Comparison of ENCODE assay signal across 1 cellular context in the genomic region with DNA sequence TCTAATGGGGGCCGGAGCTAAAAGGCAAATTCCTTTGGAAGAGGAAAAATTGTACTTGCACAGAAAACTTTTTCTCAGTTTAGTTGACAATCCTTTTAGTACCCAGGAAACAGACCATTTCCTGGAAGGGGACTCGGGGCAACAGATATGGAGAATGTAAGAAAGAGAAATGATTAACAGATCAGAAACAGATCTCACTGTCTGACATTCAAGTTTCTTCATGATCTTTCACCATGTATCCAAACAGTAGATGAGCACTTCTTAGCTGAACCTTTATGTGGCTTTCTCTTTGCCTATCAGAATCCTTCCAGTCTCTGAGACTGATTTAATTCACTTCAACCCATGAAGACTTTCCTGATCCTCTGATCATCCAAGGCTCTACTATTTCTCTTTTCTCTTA.
TF ChIP-seq lines count a peak whose summit lies in the region.

No MANE protein-coding gene starts in this region.

TF ChIP-seq in HepG2, 621 proteins besides CTCF, POLR2A, EP300 and RAD21 (continued from another document):
- TF ChIP-seq MED1 (CRISPR knock-in tag; IDR thresholded peaks at IDR 0.05) = no peak
- TF ChIP-seq ZZZ3 (CRISPR knock-in tag; IDR thresholded peaks at IDR 0.05; ENCODE audit: borderline replicate concordance) = no peak
- TF ChIP-seq, protein P1, sequence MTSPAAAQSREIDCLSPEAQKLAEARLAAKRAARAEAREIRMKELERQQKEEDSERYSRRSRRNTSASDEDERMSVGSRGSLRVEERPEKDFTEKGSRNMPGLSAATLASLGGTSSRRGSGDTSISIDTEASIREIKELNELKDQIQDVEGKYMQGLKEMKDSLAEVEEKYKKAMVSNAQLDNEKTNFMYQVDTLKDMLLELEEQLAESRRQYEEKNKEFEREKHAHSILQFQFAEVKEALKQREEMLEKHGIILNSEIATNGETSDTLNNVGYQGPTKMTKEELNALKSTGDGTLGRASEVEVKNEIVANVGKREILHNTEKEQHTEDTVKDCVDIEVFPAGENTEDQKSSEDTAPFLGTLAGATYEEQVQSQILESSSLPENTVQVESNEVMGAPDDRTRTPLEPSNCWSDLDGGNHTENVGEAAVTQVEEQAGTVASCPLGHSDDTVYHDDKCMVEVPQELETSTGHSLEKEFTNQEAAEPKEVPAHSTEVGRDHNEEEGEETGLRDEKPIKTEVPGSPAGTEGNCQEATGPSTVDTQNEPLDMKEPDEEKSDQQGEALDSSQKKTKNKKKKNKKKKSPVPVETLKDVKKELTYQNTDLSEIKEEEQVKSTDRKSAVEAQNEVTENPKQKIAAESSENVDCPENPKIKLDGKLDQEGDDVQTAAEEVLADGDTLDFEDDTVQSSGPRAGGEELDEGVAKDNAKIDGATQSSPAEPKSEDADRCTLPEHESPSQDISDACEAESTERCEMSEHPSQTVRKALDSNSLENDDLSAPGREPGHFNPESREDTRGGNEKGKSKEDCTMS (CRISPR knock-in tag; conservative IDR thresholded peaks at IDR 0.05) = no peak
- TF ChIP-seq ZNF780A (CRISPR knock-in tag; IDR thresholded peaks at IDR 0.05) = no peak
- TF ChIP-seq JUND (CRISPR knock-in tag; IDR thresholded peaks at IDR 0.05) = no peak
- no peak for TF ChIP-seq PRMT3 (CRISPR knock-in tag; IDR thresholded peaks at IDR 0.05; ENCODE audit: borderline replicate concordance, low read depth)
- TF ChIP-seq, protein P2, sequence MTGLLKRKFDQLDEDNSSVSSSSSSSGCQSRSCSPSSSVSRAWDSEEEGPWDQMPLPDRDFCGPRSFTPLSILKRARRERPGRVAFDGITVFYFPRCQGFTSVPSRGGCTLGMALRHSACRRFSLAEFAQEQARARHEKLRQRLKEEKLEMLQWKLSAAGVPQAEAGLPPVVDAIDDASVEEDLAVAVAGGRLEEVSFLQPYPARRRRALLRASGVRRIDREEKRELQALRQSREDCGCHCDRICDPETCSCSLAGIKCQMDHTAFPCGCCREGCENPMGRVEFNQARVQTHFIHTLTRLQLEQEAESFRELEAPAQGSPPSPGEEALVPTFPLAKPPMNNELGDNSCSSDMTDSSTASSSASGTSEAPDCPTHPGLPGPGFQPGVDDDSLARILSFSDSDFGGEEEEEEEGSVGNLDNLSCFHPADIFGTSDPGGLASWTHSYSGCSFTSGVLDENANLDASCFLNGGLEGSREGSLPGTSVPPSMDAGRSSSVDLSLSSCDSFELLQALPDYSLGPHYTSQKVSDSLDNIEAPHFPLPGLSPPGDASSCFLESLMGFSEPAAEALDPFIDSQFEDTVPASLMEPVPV (CRISPR knock-in tag; IDR thresholded peaks at IDR 0.05) = no peak
- no peak for TF ChIP-seq SP1 (IDR thresholded peaks at IDR 0.05)
- no peak for TF ChIP-seq SP1 (CRISPR knock-in tag; IDR thresholded peaks at IDR 0.05)
